Comparison of ENCODE assay signal across 16 cellular contexts in the genomic region with DNA sequence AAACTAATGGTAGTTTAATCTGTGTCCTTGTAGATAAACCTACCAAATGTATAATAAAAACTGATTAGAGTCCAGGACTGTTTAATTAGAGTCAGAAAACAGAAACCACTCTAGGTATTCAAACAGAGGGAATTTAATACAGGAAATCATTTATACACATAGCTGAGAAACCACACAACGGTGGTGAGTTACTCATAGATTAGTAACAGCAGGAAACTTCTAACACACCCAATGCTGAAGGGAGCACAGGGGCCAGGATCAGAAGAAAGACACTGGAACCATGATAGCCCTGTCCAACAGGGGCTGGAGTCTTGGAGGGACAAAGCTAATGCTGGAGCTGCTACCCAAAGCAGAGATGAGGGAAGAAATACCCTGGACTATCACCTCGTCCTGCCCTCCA.
DNase-seq lines count a peak whose midpoint lies in the region; ATAC-seq, FAIRE-seq and TF ChIP-seq lines count a peak whose summit lies in the region.
"Had no signal": no experiment of that assay in that cellular context is flagged by ENCODE, and none has a peak within 500 bp of the region (broad histone marks: within the 10 kb centered on the region; RNA-seq: fewer than 3 reads in every experiment).

No MANE protein-coding gene starts in this region.

- H3K9me3 Mint-ChIP-seq in activated T-helper 1 cell treated with anti-CD3 and anti-CD28 coated beads, Interleukin-12 subunit alpha, Interleukin-12 subunit beta, Interleukin-2, Interleukin-4 antibody, amounts not matched to agents 30 ng/mL and 10 ng/mL and 1 ng/mL, durations not matched to agents 14 hours and 24 hours and 36 hours = peaks cover 8% of the 10 kb centered on the region

- no peaks in the 10 kb centered on the region for H3K36me3 ChIP-seq in lower lobe of right lung
- H3K36me3 ChIP-seq: gastrocnemius medialis, thyroid gland had no signal

- no peaks in the 10 kb centered on the region for H3K27me3 ChIP-seq in lower lobe of right lung (ENCODE audit: low read depth)
- H3K27me3 ChIP-seq: gastrocnemius medialis, thyroid gland had no signal

- H3K27ac ChIP-seq in lower lobe of right lung = no peak overlapping the region
- H3K27ac ChIP-seq: A549, gastrocnemius medialis, thyroid gland had no signal

- peak; percentile 82 for DNase-seq in A172 (ENCODE audit: low spot score)
- DNase-seq in H54 (ENCODE audit: insufficient read length, low spot score) = peak; percentile 85
- peak; percentile 24 for DNase-seq in SW480 (ENCODE audit: low spot score)
- peak; percentile 80 for DNase-seq in fibroblast of peridontal ligament (ENCODE audit: extremely low read depth)
- DNase-seq in lower lobe of right lung = no peak
- no peak for DNase-seq in activated T-helper 1 cell treated with anti-CD3 and anti-CD28 coated beads, Interleukin-12 subunit alpha, Interleukin-12 subunit beta, Interleukin-2, Interleukin-4 antibody, amounts not matched to agents 30 ng/mL and 10 ng/mL and 1 ng/mL, durations not matched to agents 14 hours and 24 hours and 36 hours (ENCODE audit: low spot score)
- no peak for DNase-seq in NCI-H82 treated with DMSO at 0.1 percent for 48 hours (lab: John Stamatoyannopoulos, UW; ENCODE audit: unreplicated experiment)
- no peak for DNase-seq in stimulated activated CD4-positive, alpha-beta T cell treated with anti-CD3 and anti-CD28 coated beads, Interleukin-2, amount 100 ng/mL, for 48 hours
- DNase-seq: activated naive CD4-positive, alpha-beta T cell treated with anti-CD3 and anti-CD28 coated beads, Interleukin-2, amount 50 U/mL, for 16 hours; gastrocnemius medialis; NCI-H2029; SIG-M5; thyroid gland had no signal

- no peak overlapping the region for H3K4me3 ChIP-seq in lower lobe of right lung
- H3K4me3 ChIP-seq: A549, gastrocnemius medialis, K562, thyroid gland had no signal

- H3K27ac Mint-ChIP-seq in activated T-helper 1 cell treated with anti-CD3 and anti-CD28 coated beads, Interleukin-12 subunit alpha, Interleukin-12 subunit beta, Interleukin-2, Interleukin-4 antibody, amounts not matched to agents 30 ng/mL and 10 ng/mL and 1 ng/mL, durations not matched to agents 14 hours and 24 hours and 36 hours = no peak overlapping the region
- H3K27ac Mint-ChIP-seq: progenitor cell of endocrine pancreas had no signal

- intact Hi-C loops in lower lobe of right lung (cut with DNase I) = no loop called here
- intact Hi-C loops in activated T-helper 1 cell treated with anti-CD3 and anti-CD28 coated beads, Interleukin-12 subunit alpha, Interleukin-12 subunit beta, Interleukin-2, Interleukin-4 antibody, amounts not matched to agents 30 ng/mL and 10 ng/mL and 1 ng/mL, durations not matched to agents 14 hours and 24 hours and 36 hours (cut with micrococcal nuclease) = no loop called here

- H3K4me1 Mint-ChIP-seq in activated T-helper 1 cell treated with anti-CD3 and anti-CD28 coated beads, Interleukin-12 subunit alpha, Interleukin-12 subunit beta, Interleukin-2, Interleukin-4 antibody, amounts not matched to agents 30 ng/mL and 10 ng/mL and 1 ng/mL, durations not matched to agents 14 hours and 24 hours and 36 hours (ENCODE audit: low read depth) = no peaks in the 10 kb centered on the region

- no peak for ATAC-seq in lower lobe of right lung
- ATAC-seq: gastrocnemius medialis, K562 had no signal

- peak; percentile 98 for FAIRE-seq in H54 (lab: Jason Lieb, UNC)
- FAIRE-seq: A549 had no signal

- no peak for TF ChIP-seq POLR2A in H54 (IDR thresholded peaks at IDR 0.05; ENCODE audit: low read depth, low read length)

- no peak for TF ChIP-seq CTCF in lower lobe of right lung (IDR thresholded peaks at IDR 0.05)

- no peaks in the 10 kb centered on the region for H3K9me3 ChIP-seq in lower lobe of right lung
- H3K9me3 ChIP-seq: A549, gastrocnemius medialis, thyroid gland had no signal

- peaks cover 1% of the 10 kb centered on the region for H3K27me3 Mint-ChIP-seq in activated T-helper 1 cell treated with anti-CD3 and anti-CD28 coated beads, Interleukin-12 subunit alpha, Interleukin-12 subunit beta, Interleukin-2, Interleukin-4 antibody, amounts not matched to agents 30 ng/mL and 10 ng/mL and 1 ng/mL, durations not matched to agents 14 hours and 24 hours and 36 hours (ENCODE audit: insufficient read depth)

- no peaks in the 10 kb centered on the region for H3K4me1 ChIP-seq in lower lobe of right lung
- H3K4me1 ChIP-seq: A549, gastrocnemius medialis, thyroid gland had no signal

- H3K36me3 Mint-ChIP-seq in activated T-helper 1 cell treated with anti-CD3 and anti-CD28 coated beads, Interleukin-12 subunit alpha, Interleukin-12 subunit beta, Interleukin-2, Interleukin-4 antibody, amounts not matched to agents 30 ng/mL and 10 ng/mL and 1 ng/mL, durations not matched to agents 14 hours and 24 hours and 36 hours (ENCODE audit: low read depth) = no peaks in the 10 kb centered on the region

- H3K4me3 Mint-ChIP-seq in activated T-helper 1 cell treated with anti-CD3 and anti-CD28 coated beads, Interleukin-12 subunit alpha, Interleukin-12 subunit beta, Interleukin-2, Interleukin-4 antibody, amounts not matched to agents 30 ng/mL and 10 ng/mL and 1 ng/mL, durations not matched to agents 14 hours and 24 hours and 36 hours = no peak overlapping the region

Comparison
In these comparisons a context has a peak if more than half of its experiments do, and no peak if none do; other contexts are left out.
1. DNase-seq: peak in A172 (single experiment), H54 (single experiment), SW480 (single experiment) and fibroblast of peridontal ligament (single experiment); none in lower lobe of right lung (single experiment), activated T-helper 1 cell treated with anti-CD3 and anti-CD28 coated beads, Interleukin-12 subunit alpha, Interleukin-12 subunit beta, Interleukin-2, Interleukin-4 antibody, amounts not matched to agents 30 ng/mL and 10 ng/mL and 1 ng/mL, durations not matched to agents 14 hours and 24 hours and 36 hours (single experiment), NCI-H82 treated with DMSO at 0.1 percent for 48 hours (single experiment) and stimulated activated CD4-positive, alpha-beta T cell treated with anti-CD3 and anti-CD28 coated beads, Interleukin-2, amount 100 ng/mL, for 48 hours (0 of 2).